7 cellular contexts compared by ENCODE assay signal in the genomic region with DNA sequence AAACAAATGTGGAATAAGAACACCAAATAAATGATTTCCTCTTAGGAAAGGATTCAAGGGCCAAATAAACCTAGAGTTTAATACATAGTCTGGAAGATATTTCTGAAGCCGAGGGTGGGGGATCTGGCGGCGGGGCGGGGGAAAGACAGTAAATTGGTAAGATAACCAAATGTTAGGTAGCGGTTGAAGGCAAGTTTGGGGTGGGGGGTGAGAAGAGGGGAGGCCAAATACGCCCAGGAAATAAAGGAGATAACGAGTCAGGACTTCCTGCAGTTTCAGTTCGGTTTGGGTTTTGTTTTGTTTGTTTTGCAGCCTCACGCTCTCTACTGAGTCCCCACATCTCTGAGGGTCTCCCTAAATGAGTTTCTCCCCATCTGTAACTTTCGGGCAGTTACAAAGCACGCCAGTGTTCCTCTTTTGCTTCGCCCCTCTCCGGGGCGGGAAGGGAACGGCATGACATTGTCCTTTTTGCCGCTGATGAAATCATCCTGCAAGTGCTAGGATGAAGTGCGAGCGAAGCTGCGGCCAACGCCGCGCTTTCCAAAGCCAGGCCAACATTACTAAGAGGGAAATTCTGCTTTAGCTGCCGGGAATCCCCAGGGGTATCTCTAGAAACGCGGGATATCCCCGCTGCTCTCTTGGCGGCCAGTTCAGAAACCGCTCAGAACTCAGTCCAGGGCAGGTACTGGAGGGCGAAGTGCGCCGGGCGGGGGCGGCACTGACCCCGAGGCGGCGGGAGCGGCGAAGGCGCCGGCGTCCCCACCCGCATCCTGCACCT.
DNase-seq lines count a peak whose midpoint lies in the region; ATAC-seq and TF ChIP-seq lines count a peak whose summit lies in the region.

No MANE protein-coding gene starts in this region.

- no peaks in the 10 kb centered on the region for H3K9me3 ChIP-seq in WERI-Rb-1 (ENCODE audit: severe bottlenecking)

- H3K27me3 ChIP-seq in WERI-Rb-1 (ENCODE audit: insufficient read depth, low read depth, severe bottlenecking) = peaks cover 23% of the 10 kb centered on the region
- H3K27me3 ChIP-seq in layer of hippocampus (ENCODE audit: control insufficient read depth, insufficient read depth, low read length) = peaks cover 2% of the 10 kb centered on the region

- 0 out of 2 replicates have a peak, but pooled peaks have one; percentile 10 for TF ChIP-seq CTCF in WERI-Rb-1 (IDR thresholded peaks at IDR 0.05; ENCODE audit: low read depth, low read length)

- no peak overlapping the region for H3K27ac ChIP-seq in WERI-Rb-1
- H3K27ac ChIP-seq in layer of hippocampus (ENCODE audit: low read depth, low read length) = peak overlapping the region; percentile 39

- peak; percentile 60 for DNase-seq in NAMALWA (ENCODE audit: low spot score)
- peak; percentile 16 for DNase-seq in WERI-Rb-1
- DNase-seq in cerebellar cortex (ENCODE audit: low spot score) = peak; percentile 10
- peak; percentile 53 to 56 for DNase-seq in stimulated activated CD4-positive, alpha-beta T cell treated with anti-CD3 and anti-CD28 coated beads, Interleukin-2, amount 100 ng/mL, for 48 hours

- ATAC-seq in GM18498 (IDR thresholded peaks at IDR 0.05; ENCODE audit: unreplicated experiment) = peak; percentile 66
- peak; percentile 60 for ATAC-seq in HG02610 (IDR thresholded peaks at IDR 0.05; ENCODE audit: unreplicated experiment)

- peak overlapping the region; percentile 39 for H3K4me3 ChIP-seq in WERI-Rb-1 (ENCODE audit: low read depth, low read length)

- H3K36me3 ChIP-seq in WERI-Rb-1 = no peaks in the 10 kb centered on the region

Comparison
In these comparisons a context has a peak if more than half of its experiments do, and no peak if none do; other contexts are left out.
1. DNase-seq: peak in every context shown above with its lines; median percentile 60 in NAMALWA; 54 in stimulated activated CD4-positive, alpha-beta T cell treated with anti-CD3 and anti-CD28 coated beads, Interleukin-2, amount 100 ng/mL, for 48 hours; 16 in WERI-Rb-1; 10 in cerebellar cortex.